Comparison of ENCODE assay signal across 1 cellular context in the genomic region with DNA sequence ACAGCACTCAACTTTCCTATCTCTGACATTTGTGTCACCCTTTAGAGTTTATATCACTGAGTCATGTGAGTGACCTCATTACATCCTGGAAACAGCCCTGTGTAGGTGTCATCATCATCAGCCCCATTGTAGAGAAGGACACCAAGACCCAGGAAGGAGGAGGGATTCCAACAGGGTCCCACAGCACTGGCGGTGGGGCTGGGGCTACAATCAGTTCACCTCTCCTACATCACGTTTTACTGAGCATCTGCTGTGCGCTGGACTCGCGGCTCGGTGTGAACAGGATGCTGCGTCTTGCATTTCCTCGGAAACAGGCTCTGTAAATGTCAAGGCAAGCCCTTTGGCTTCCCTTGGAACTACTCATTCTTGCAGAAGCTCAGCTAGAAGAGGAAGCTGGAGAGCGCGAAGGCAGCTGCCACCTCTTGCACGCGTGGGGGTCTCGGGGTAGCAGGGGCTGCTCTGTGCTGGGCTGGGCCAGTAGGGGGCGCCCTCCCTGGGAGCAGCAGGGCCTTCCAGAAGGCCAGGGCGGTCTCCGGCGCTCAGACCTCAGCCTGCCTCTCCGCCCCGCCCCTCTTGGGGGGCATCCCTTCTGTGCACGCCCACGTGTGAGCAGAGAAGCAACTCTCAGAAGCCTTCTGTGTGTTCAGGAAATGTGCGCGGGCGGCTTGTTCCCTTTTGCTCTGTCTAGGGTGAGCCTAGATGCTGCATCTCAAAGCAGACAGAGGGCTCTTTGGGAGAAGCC.
TF ChIP-seq lines count a peak whose summit lies in the region.

No MANE protein-coding gene starts in this region.

TF ChIP-seq in GM12878, 131 proteins besides CTCF, POLR2A, EP300 and RAD21 (continued from another document):
- TF ChIP-seq, protein P1, sequence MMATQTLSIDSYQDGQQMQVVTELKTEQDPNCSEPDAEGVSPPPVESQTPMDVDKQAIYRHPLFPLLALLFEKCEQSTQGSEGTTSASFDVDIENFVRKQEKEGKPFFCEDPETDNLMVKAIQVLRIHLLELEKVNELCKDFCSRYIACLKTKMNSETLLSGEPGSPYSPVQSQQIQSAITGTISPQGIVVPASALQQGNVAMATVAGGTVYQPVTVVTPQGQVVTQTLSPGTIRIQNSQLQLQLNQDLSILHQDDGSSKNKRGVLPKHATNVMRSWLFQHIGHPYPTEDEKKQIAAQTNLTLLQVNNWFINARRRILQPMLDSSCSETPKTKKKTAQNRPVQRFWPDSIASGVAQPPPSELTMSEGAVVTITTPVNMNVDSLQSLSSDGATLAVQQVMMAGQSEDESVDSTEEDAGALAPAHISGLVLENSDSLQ (IDR thresholded peaks at IDR 0.05) = 0 out of 2 replicates have a peak, but pooled peaks have one; percentile 3
- TF ChIP-seq SMC3 (IDR thresholded peaks at IDR 0.05; ENCODE audit: borderline replicate concordance, low read length) (peak; percentile 52; the same call in 1 of the 2 replicates), BHLHE40 (IDR thresholded peaks at IDR 0.05; ENCODE audit: borderline replicate concordance in 1 of 2, low read depth in 2 of 2, low read length in 1 of 2) (peak in 1 of 2 experiments; percentile 49), SMARCA5 (IDR thresholded peaks at IDR 0.05) (peak; percentile 80), DPF2 (IDR thresholded peaks at IDR 0.05) (peak; percentile 51; the same call in 1 of the 2 replicates), KLF5 (IDR thresholded peaks at IDR 0.05; ENCODE audit: partially characterized antibody) (no peak), MEF2B (IDR thresholded peaks at IDR 0.05; ENCODE audit: partially characterized antibody, poor library complexity, severe bottlenecking) (peak; percentile 23), CREB1 (IDR thresholded peaks at IDR 0.05; ENCODE audit: low read depth) (0 out of 2 replicates have a peak, but pooled peaks have one; percentile 7), HDAC6 (IDR thresholded peaks at IDR 0.05; ENCODE audit: unreplicated experiment) (no peak), SREBF2 (IDR thresholded peaks at IDR 0.05; ENCODE audit: low read length) (no peak), PAX5 (IDR thresholded peaks at IDR 0.05; ENCODE audit: borderline replicate concordance, low read depth, low read length) (peak; percentile 60; the same call in 1 of the 2 replicates), HDGF (IDR thresholded peaks at IDR 0.05) (peak; percentile 24; the same call in 1 of the 2 replicates), EED (IDR thresholded peaks at IDR 0.05; ENCODE audit: low read depth) (peak; percentile 13; the same call in 1 of the 2 replicates), EGR1 (IDR thresholded peaks at IDR 0.05; ENCODE audit: borderline replicate concordance in 1 of 2, low read depth in 2 of 2, low read length in 2 of 2) (peak in 1 of 2 experiments; percentile 86; a peak in 1 of 3 replicates), GATAD2B (conservative IDR thresholded peaks at IDR 0.05; ENCODE audit: low read depth) (peak; percentile 65; the same call in 1 of the 2 replicates), IRF4 (IDR thresholded peaks at IDR 0.05; ENCODE audit: low read depth, low read length) (no peak), IKZF1 (conservative IDR thresholded peaks at IDR 0.05) (peak; percentile 69)
- TF ChIP-seq, protein P2, sequence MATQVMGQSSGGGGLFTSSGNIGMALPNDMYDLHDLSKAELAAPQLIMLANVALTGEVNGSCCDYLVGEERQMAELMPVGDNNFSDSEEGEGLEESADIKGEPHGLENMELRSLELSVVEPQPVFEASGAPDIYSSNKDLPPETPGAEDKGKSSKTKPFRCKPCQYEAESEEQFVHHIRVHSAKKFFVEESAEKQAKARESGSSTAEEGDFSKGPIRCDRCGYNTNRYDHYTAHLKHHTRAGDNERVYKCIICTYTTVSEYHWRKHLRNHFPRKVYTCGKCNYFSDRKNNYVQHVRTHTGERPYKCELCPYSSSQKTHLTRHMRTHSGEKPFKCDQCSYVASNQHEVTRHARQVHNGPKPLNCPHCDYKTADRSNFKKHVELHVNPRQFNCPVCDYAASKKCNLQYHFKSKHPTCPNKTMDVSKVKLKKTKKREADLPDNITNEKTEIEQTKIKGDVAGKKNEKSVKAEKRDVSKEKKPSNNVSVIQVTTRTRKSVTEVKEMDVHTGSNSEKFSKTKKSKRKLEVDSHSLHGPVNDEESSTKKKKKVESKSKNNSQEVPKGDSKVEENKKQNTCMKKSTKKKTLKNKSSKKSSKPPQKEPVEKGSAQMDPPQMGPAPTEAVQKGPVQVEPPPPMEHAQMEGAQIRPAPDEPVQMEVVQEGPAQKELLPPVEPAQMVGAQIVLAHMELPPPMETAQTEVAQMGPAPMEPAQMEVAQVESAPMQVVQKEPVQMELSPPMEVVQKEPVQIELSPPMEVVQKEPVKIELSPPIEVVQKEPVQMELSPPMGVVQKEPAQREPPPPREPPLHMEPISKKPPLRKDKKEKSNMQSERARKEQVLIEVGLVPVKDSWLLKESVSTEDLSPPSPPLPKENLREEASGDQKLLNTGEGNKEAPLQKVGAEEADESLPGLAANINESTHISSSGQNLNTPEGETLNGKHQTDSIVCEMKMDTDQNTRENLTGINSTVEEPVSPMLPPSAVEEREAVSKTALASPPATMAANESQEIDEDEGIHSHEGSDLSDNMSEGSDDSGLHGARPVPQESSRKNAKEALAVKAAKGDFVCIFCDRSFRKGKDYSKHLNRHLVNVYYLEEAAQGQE (IDR thresholded peaks at IDR 0.05; ENCODE audit: low read depth, low read length) = no peak
- TF ChIP-seq, protein P3, sequence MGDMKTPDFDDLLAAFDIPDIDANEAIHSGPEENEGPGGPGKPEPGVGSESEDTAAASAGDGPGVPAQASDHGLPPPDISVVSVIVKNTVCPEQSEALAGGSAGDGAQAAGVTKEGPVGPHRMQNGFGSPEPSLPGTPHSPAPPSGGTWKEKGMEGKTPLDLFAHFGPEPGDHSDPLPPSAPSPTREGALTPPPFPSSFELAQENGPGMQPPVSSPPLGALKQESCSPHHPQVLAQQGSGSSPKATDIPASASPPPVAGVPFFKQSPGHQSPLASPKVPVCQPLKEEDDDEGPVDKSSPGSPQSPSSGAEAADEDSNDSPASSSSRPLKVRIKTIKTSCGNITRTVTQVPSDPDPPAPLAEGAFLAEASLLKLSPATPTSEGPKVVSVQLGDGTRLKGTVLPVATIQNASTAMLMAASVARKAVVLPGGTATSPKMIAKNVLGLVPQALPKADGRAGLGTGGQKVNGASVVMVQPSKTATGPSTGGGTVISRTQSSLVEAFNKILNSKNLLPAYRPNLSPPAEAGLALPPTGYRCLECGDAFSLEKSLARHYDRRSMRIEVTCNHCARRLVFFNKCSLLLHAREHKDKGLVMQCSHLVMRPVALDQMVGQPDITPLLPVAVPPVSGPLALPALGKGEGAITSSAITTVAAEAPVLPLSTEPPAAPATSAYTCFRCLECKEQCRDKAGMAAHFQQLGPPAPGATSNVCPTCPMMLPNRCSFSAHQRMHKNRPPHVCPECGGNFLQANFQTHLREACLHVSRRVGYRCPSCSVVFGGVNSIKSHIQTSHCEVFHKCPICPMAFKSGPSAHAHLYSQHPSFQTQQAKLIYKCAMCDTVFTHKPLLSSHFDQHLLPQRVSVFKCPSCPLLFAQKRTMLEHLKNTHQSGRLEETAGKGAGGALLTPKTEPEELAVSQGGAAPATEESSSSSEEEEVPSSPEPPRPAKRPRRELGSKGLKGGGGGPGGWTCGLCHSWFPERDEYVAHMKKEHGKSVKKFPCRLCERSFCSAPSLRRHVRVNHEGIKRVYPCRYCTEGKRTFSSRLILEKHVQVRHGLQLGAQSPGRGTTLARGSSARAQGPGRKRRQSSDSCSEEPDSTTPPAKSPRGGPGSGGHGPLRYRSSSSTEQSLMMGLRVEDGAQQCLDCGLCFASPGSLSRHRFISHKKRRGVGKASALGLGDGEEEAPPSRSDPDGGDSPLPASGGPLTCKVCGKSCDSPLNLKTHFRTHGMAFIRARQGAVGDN (IDR thresholded peaks at IDR 0.05) = 0 out of 2 replicates have a peak, but pooled peaks have one; percentile 17
- TF ChIP-seq, protein P4, sequence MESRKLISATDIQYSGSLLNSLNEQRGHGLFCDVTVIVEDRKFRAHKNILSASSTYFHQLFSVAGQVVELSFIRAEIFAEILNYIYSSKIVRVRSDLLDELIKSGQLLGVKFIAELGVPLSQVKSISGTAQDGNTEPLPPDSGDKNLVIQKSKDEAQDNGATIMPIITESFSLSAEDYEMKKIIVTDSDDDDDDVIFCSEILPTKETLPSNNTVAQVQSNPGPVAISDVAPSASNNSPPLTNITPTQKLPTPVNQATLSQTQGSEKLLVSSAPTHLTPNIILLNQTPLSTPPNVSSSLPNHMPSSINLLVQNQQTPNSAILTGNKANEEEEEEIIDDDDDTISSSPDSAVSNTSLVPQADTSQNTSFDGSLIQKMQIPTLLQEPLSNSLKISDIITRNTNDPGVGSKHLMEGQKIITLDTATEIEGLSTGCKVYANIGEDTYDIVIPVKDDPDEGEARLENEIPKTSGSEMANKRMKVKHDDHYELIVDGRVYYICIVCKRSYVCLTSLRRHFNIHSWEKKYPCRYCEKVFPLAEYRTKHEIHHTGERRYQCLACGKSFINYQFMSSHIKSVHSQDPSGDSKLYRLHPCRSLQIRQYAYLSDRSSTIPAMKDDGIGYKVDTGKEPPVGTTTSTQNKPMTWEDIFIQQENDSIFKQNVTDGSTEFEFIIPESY (IDR thresholded peaks at IDR 0.05) = peak; percentile 94
